ENCODE assay signal across 8 cellular contexts in genomic region chr1:232226197-232226681, GRCh38.
DNase-seq lines count a peak whose midpoint lies in the region; TF ChIP-seq lines count a peak whose summit lies in the region.

No MANE protein-coding gene starts in this region.

- peak overlapping the region; percentile 65 for H3K4me3 ChIP-seq in endodermal cell (ENCODE audit: low read length)
- H3K4me3 ChIP-seq in left ventricle myocardium inferior = no peak overlapping the region
- no peak overlapping the region for H3K4me3 ChIP-seq in transverse colon

- H3K27me3 ChIP-seq in endodermal cell (ENCODE audit: control insufficient read depth, insufficient read depth, low read length, poor library complexity, severe bottlenecking) (no peaks in the 10 kb centered on the region), left ventricle myocardium inferior (ENCODE audit: low read depth) (no peaks in the 10 kb centered on the region), transverse colon (no peaks in the 10 kb centered on the region)

- H3K27ac Mint-ChIP-seq in activated T-cell treated with anti-CD3 and anti-CD28 coated beads, Interleukin-2, amount 50 U/mL, for 24 hours = peak overlapping the region; percentile 47
- H3K27ac Mint-ChIP-seq in endodermal cell = peak overlapping the region; percentile 80

- H3K4me1 ChIP-seq in endodermal cell (ENCODE audit: control insufficient read depth, insufficient read depth, low read length) = peaks cover 16% of the 10 kb centered on the region
- H3K4me1 ChIP-seq in left ventricle myocardium inferior = peaks cover 14% of the 10 kb centered on the region
- H3K4me1 ChIP-seq in transverse colon = peaks cover 0 to 7% (median 3%) of the 10 kb centered on the region in 4 donors

- H3K36me3 ChIP-seq in endodermal cell (ENCODE audit: control insufficient read depth, insufficient read depth, low read length) = no peaks in the 10 kb centered on the region
- H3K36me3 ChIP-seq in left ventricle myocardium inferior = no peaks in the 10 kb centered on the region
- no peaks in the 10 kb centered on the region for H3K36me3 ChIP-seq in transverse colon

- H3K27ac ChIP-seq in endodermal cell (ENCODE audit: low read depth, low read length) (no peak overlapping the region), left ventricle myocardium inferior (replicated peaks) (no peak overlapping the region), transverse colon (no peak overlapping the region)

- in situ Hi-C loops in G401 (cut with HindIII; ENCODE audit: low sequenced_read_pairs) (no loop called here), transverse colon (cut with MboI; ENCODE audit: low pct_ligation_motif_present in 1 of 4, low pct_unique_long_range_greater_than_20kb in 1 of 4, low sequenced_read_pairs in 3 of 4) (no loop called here)

- no peak overlapping the region for H3K9ac ChIP-seq in endodermal cell (ENCODE audit: extremely low read depth, low read length, poor library complexity, severe bottlenecking)

- no peaks in the 10 kb centered on the region for H3K27me3 Mint-ChIP-seq in activated T-cell treated with anti-CD3 and anti-CD28 coated beads, Interleukin-2, amount 50 U/mL, for 24 hours
- H3K27me3 Mint-ChIP-seq in endodermal cell (ENCODE audit: insufficient read depth) = peaks cover 33% of the 10 kb centered on the region

- intact Hi-C loops in left ventricle myocardium inferior (cut with micrococcal nuclease) (no loop called here), transverse colon (cut with DNase I; ENCODE audit: low total_unique reads) (no loop called here)

- no peaks in the 10 kb centered on the region for H3K9me3 Mint-ChIP-seq in activated T-cell treated with anti-CD3 and anti-CD28 coated beads, Interleukin-2, amount 50 U/mL, for 24 hours
- H3K9me3 Mint-ChIP-seq in endodermal cell = peaks cover 4% of the 10 kb centered on the region

- DNase-seq in activated T-cell treated with anti-CD3 and anti-CD28 coated beads, Interleukin-2, amount 50 U/mL, for 24 hours = no peak
- no peak for DNase-seq in activated T-cell treated with anti-CD3 and anti-CD28 coated beads, Interleukin-2, amount 50 U/mL, for 1 hour
- DNase-seq in NCI-H774 (lab: John Stamatoyannopoulos, UW) (peak; percentile 10), endodermal cell (peak; percentile 77), G401 (ENCODE audit: low spot score) (no peak), left ventricle myocardium inferior (no peak), transverse colon (no peak)
- DNase-seq in stimulated activated CD4-positive, alpha-beta T cell treated with anti-CD3 and anti-CD28 coated beads, Interleukin-4, amount 100 ng/mL, for 24 hours = peak; percentile 5

- no peak for TF ChIP-seq POLR2A in transverse colon (IDR thresholded peaks at IDR 0.05)

- H3K4me1 Mint-ChIP-seq in activated T-cell treated with anti-CD3 and anti-CD28 coated beads, Interleukin-2, amount 50 U/mL, for 24 hours (ENCODE audit: low read depth) = peaks cover 14% of the 10 kb centered on the region
- H3K4me1 Mint-ChIP-seq in endodermal cell = peaks cover 51% of the 10 kb centered on the region

- H3K36me3 Mint-ChIP-seq in activated T-cell treated with anti-CD3 and anti-CD28 coated beads, Interleukin-2, amount 50 U/mL, for 24 hours (ENCODE audit: low read depth) = no peaks in the 10 kb centered on the region
- no peaks in the 10 kb centered on the region for H3K36me3 Mint-ChIP-seq in endodermal cell (ENCODE audit: low read depth)

- WGBS in endodermal cell (ENCODE audit: insufficient coverage in 1 of 2, insufficient read length in 1 of 2), 2 experiments = 14 to 30% methylated on average over 1 to 5 of the region's 5 CpGs
- WGBS in transverse colon (ENCODE audit: low coverage in 1 of 2), 2 donors = 45 to 61% methylated on average over 4 to 5 of the region's 5 CpGs

- peaks cover 5% of the 10 kb centered on the region for H3K9me3 ChIP-seq in endodermal cell (ENCODE audit: control insufficient read depth, low read length)
- no peaks in the 10 kb centered on the region for H3K9me3 ChIP-seq in left ventricle myocardium inferior (replicated peaks)
- H3K9me3 ChIP-seq in transverse colon = no peaks in the 10 kb centered on the region

- TF ChIP-seq CTCF in endodermal cell (conservative IDR thresholded peaks at IDR 0.05) = no peak
- no peak for TF ChIP-seq CTCF in left ventricle myocardium inferior (IDR thresholded peaks at IDR 0.05; ENCODE audit: borderline replicate concordance)
- TF ChIP-seq CTCF in transverse colon (IDR thresholded peaks at IDR 0.05) = no peak

- no peak for TF ChIP-seq EP300 in transverse colon (IDR thresholded peaks at IDR 0.05; ENCODE audit: low read depth)

- no peak overlapping the region for H3K4me3 Mint-ChIP-seq in activated T-cell treated with anti-CD3 and anti-CD28 coated beads, Interleukin-2, amount 50 U/mL, for 24 hours
- H3K4me3 Mint-ChIP-seq in endodermal cell = peak overlapping the region; percentile 39

Comparison
In these comparisons a context has a peak if more than half of its experiments do, and no peak if none do; other contexts are left out.
1. DNase-seq: peak in NCI-H774 (single experiment), endodermal cell (single experiment) and stimulated activated CD4-positive, alpha-beta T cell treated with anti-CD3 and anti-CD28 coated beads, Interleukin-4, amount 100 ng/mL, for 24 hours (single experiment); none in activated T-cell treated with anti-CD3 and anti-CD28 coated beads, Interleukin-2, amount 50 U/mL, for 24 hours (single experiment), activated T-cell treated with anti-CD3 and anti-CD28 coated beads, Interleukin-2, amount 50 U/mL, for 1 hour (single experiment), G401 (single experiment), left ventricle myocardium inferior (single experiment) and transverse colon (single experiment).